In the genomic region with DNA sequence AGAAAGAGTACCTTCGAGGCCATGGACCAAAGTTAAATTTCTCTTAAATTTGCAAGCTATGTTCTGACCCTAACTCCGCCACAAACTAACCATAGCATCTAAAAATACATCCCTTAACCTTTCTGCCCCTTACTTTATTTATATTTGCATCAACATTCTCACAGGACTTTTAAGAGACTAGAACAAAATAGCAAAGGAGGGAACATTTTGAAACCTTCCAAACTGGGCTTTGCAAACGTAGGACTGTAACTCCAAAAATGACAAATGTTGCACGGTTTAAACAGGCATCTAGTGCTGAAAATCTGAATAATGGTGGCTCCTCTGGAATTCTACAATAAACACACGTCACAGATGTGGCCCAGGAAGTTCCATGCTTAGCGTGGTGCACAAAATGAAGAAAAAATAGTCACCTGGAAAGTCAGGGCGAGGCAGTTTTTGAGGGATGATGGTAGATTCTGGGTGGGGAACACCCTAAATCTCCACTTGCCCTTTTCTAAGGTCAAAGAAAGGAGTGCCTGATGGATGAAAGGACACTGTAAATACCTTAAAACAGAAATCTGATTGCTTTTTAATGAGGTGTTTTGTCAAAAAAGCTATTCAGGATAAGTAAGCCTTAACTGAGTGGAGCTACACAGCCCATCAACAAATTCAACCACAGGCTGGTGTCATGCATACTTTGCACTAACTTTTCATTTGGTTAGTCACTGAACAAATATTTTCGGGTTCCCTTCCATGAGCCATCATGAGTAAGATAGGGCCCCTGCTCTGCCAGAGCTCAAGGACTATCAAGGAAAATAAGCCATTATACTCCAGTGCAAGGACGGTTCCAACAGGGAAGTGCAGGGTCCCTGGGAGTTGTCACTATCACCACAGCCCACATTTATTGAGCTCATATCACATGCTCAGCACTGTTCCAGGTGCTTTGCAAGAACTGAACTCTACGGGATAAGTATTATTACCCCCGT, we compare ENCODE assay signal across 10 cellular contexts. TPM values are rescaled to one million over a fixed set of nuclear protein-coding genes. Genes with fewer than 3 reads are reported as not detected.
DNase-seq lines count a peak whose midpoint lies in the region; ATAC-seq and TF ChIP-seq lines count a peak whose summit lies in the region.
"Had no signal": no experiment of that assay in that cellular context is flagged by ENCODE, and none has a peak within 500 bp of the region (broad histone marks: within the 10 kb centered on the region; RNA-seq: fewer than 3 reads in every experiment).

No MANE protein-coding gene starts in this region.

- H3K4me3 ChIP-seq in fibroblast of mammary gland (ENCODE audit: control insufficient read depth, low read depth, low read length) (no peak overlapping the region), sigmoid colon (no peak overlapping the region)

- DNase-seq in GM04504 (ENCODE audit: low read depth) (peak; percentile 82), SW 1271 (lab: John Stamatoyannopoulos, UW) (peak; percentile 36 to 52), fibroblast of mammary gland (ENCODE audit: low read depth) (peak; percentile 93), sigmoid colon (no peak), cerebellar cortex (ENCODE audit: low spot score) (no peak)
- no peak for DNase-seq in activated effector memory CD4-positive, alpha-beta T cell treated with Interleukin-2 at 50 U/mL for 16 hours
- DNase-seq in activated CD8-positive, alpha-beta memory T cell treated with anti-CD3 and anti-CD28 coated beads, Interleukin-2, amount 50 U/mL, for 4 hours = no peak
- DNase-seq: NCI-H510A; stimulated activated CD4-positive, alpha-beta T cell treated with anti-CD3 and anti-CD28 coated beads, Interleukin-2, amount 100 ng/mL, for 48 hours had no signal

- H3K36me3 ChIP-seq in sigmoid colon = no peaks in the 10 kb centered on the region

- TF ChIP-seq POLR2A in sigmoid colon (IDR thresholded peaks at IDR 0.05) = no peak

- 40 to 62% methylated on average over 11 of the region's 11 CpGs for WGBS in sigmoid colon, 2 donors

- H3K27ac ChIP-seq in sigmoid colon = peak overlapping the region; percentile 16 to 71 (median 44)

- H3K27me3 ChIP-seq in sigmoid colon = no peaks in the 10 kb centered on the region

- intact Hi-C loops in sigmoid colon (cut with DNase I) = no loop called here

- no peak for TF ChIP-seq CTCF in fibroblast of mammary gland (conservative IDR thresholded peaks at IDR 0.05; ENCODE audit: control insufficient read depth, insufficient read depth, low read depth, low read length)
- no peak for TF ChIP-seq CTCF in sigmoid colon (IDR thresholded peaks at IDR 0.05)

- H3K4me1 ChIP-seq in sigmoid colon = peaks cover 0 to 68% (median 56%) of the 10 kb centered on the region in 4 donors

- no peak for ATAC-seq in HG03095 (IDR thresholded peaks at IDR 0.05; ENCODE audit: unreplicated experiment)

- TF ChIP-seq EP300 in sigmoid colon (IDR thresholded peaks at IDR 0.05) = no peak

- H3K9me3 ChIP-seq in sigmoid colon = no peaks in the 10 kb centered on the region

RNA-seq across cellular contexts. Expression of a gene that starts 21.2 kb away (rescaled TPM):
- total RNA-seq in sigmoid colon = 10 to 100 TPM; 27.1 to 44.3 (median 35.5) TPM
- polyA plus RNA-seq in sigmoid colon = 10 to 100 TPM; 46.8 to 55.6 (median 50.6) TPM

Comparison
In these comparisons a context has a peak if more than half of its experiments do, and no peak if none do; other contexts are left out.
1. DNase-seq: peak in GM04504 (single experiment), SW 1271 (2 of 2) and fibroblast of mammary gland (single experiment); none in sigmoid colon (single experiment), cerebellar cortex (single experiment), activated effector memory CD4-positive, alpha-beta T cell treated with Interleukin-2 at 50 U/mL for 16 hours (single experiment) and activated CD8-positive, alpha-beta memory T cell treated with anti-CD3 and anti-CD28 coated beads, Interleukin-2, amount 50 U/mL, for 4 hours (single experiment).